ENCODE assay signal across 7 cellular contexts in the genomic region with DNA sequence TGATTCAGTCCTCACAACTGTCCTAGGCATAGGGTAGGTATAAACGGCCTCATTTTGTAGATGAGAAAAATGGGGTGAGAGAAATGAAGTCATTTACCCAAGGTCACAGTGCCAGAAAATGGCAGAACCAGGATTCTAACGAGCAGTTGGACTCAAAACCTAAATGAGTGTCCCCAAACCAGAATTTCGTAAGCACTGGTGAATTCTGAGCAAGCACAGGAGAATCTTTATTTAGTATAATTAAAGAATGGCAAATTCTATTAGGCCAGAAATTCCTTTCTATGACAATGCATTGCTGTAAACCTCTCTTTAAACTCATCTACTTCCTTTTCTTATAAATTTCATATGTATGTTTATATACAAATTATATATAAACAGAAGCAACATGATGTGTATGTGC.
DNase-seq lines count a peak whose midpoint lies in the region; FAIRE-seq and TF ChIP-seq lines count a peak whose summit lies in the region.
"Not testable (repeated sequence)": the region's sequence is repeated elsewhere in the genome, so short reads cannot be mapped to it uniquely, and the experiment has no call there.

No MANE protein-coding gene starts in this region.

- DNase-seq in HFFc6: peak; percentile 16
- DNase-seq in PC-9; astrocyte (ENCODE audit: low read depth); chondrocyte (ENCODE audit: low spot score); mesenchymal stem cell; urothelium cell line (ENCODE audit: low spot score): not testable (repeated sequence)

- H2BK120ac ChIP-seq in mesenchymal stem cell (ENCODE audit: low read depth, low read length): not testable (repeated sequence)

- H3K27ac ChIP-seq in ACC112 (ENCODE audit: low read depth, low read length): peak overlapping the region; percentile 94
- H3K27ac ChIP-seq in PC-9; astrocyte (ENCODE audit: low read depth, low read length); mesenchymal stem cell (ENCODE audit: low read length, poor library complexity, severe bottlenecking): not testable (repeated sequence)

- H4K91ac ChIP-seq in mesenchymal stem cell (ENCODE audit: low read length): not testable (repeated sequence)

- BruUV-seq in PC-9 (replicated peaks; lab: Mats Ljungman, UMichigan): not testable (repeated sequence)

- H4K20me1 ChIP-seq in PC-9 (ENCODE audit: insufficient read depth); astrocyte (ENCODE audit: insufficient read depth, low read length): not testable (repeated sequence)

- not testable (repeated sequence) for H3K4ac ChIP-seq in mesenchymal stem cell (ENCODE audit: low read depth in 1 of 2, low read length in 2 of 2)

- WGBS in mesenchymal stem cell: 92% methylated on average over 3 of the region's 3 CpGs

- not testable (repeated sequence) for H3K9ac ChIP-seq in astrocyte (ENCODE audit: low read length)
- H3K9ac ChIP-seq in mesenchymal stem cell (ENCODE audit: low read length): peak overlapping the region; percentile 0

- H2BK5ac ChIP-seq in mesenchymal stem cell (ENCODE audit: low read depth, low read length, poor library complexity, severe bottlenecking): not testable (repeated sequence)

- H3K27ac Mint-ChIP-seq in HFFc6 (peak overlapping the region; percentile 77), chondrocyte (ENCODE audit: unreplicated experiment) (peak overlapping the region; percentile 57)
- not testable (repeated sequence) for H3K27ac Mint-ChIP-seq in astrocyte (ENCODE audit: unreplicated experiment)

- H3K9me3 ChIP-seq in PC-9 (ENCODE audit: insufficient read depth, low read depth); astrocyte (ENCODE audit: insufficient read depth, low read depth, low read length); mesenchymal stem cell (ENCODE audit: control insufficient read depth, low read length): not testable (repeated sequence)

- H4K8ac ChIP-seq in mesenchymal stem cell (ENCODE audit: low read length): not testable (repeated sequence)

- not testable (repeated sequence) for H3K27me3 Mint-ChIP-seq in HFFc6 (ENCODE audit: insufficient read depth); astrocyte (ENCODE audit: low read depth, unreplicated experiment); chondrocyte (ENCODE audit: low read depth)

- peak overlapping the region; percentile 35; the same call in 1 of the 2 replicates for H3K4me3 ChIP-seq in ACC112 (ENCODE audit: low read depth, low read length)
- not testable (repeated sequence) for H3K4me3 ChIP-seq in PC-9; astrocyte (ENCODE audit: insufficient read depth, low read depth, low read length); mesenchymal stem cell (ENCODE audit: insufficient read depth in 1 of 2, low read depth in 1 of 2, low read length in 2 of 2)

- TF ChIP-seq CTCF in HFFc6 (IDR thresholded peaks at IDR 0.05); PC-9 (conservative IDR thresholded peaks at IDR 0.05); astrocyte (IDR thresholded peaks at IDR 0.05; ENCODE audit: insufficient read depth, low read depth, low read length); chondrocyte (IDR thresholded peaks at IDR 0.05): not testable (repeated sequence)

- H3K79me2 ChIP-seq in ACC112 (ENCODE audit: control insufficient read depth, insufficient read depth, low read length, unreplicated experiment); PC-9 (ENCODE audit: low read depth); astrocyte (ENCODE audit: insufficient read depth, low read length): not testable (repeated sequence)

- not testable (repeated sequence) for H3K4me2 ChIP-seq in PC-9; astrocyte (ENCODE audit: low read length); mesenchymal stem cell (ENCODE audit: low read length, poor library complexity, severe bottlenecking)

- H2AFZ ChIP-seq in ACC112 (ENCODE audit: low read length, unreplicated experiment) (peak overlapping the region; percentile 86), PC-9 (0 out of 2 replicates have a peak overlapping the region, but pooled peaks have one; percentile 14)
- H2AFZ ChIP-seq in astrocyte (ENCODE audit: low read depth, low read length); mesenchymal stem cell (ENCODE audit: low read depth, low read length): not testable (repeated sequence)

- not testable (repeated sequence) for H3F3A ChIP-seq in PC-9 (ENCODE audit: insufficient read depth, low read depth)

- not testable (repeated sequence) for H3K36me3 ChIP-seq in ACC112 (ENCODE audit: insufficient read depth, low read length); PC-9 (ENCODE audit: low read depth); astrocyte (ENCODE audit: insufficient read depth, low read length); mesenchymal stem cell (ENCODE audit: control insufficient read depth in 1 of 2, insufficient read depth in 2 of 2, low read depth in 1 of 2, low read length in 2 of 2)

- H3K9me2 ChIP-seq in PC-9 (ENCODE audit: insufficient read depth): not testable (repeated sequence)

- not testable (repeated sequence) for H2AK5ac ChIP-seq in mesenchymal stem cell (ENCODE audit: low read length, severe bottlenecking)

- H2BK15ac ChIP-seq in mesenchymal stem cell (ENCODE audit: low read depth, poor library complexity, severe bottlenecking): not testable (repeated sequence)

- H3K9me3 Mint-ChIP-seq in HFFc6; astrocyte (ENCODE audit: unreplicated experiment); chondrocyte (ENCODE audit: low read depth): not testable (repeated sequence)

- not testable (repeated sequence) for H3K79me1 ChIP-seq in mesenchymal stem cell (replicated peaks; ENCODE audit: low read length, poor library complexity, severe bottlenecking)

- not testable (repeated sequence) for H3K14ac ChIP-seq in mesenchymal stem cell (ENCODE audit: low read length in 2 of 2)

- H3K18ac ChIP-seq in mesenchymal stem cell (ENCODE audit: low read depth in 1 of 2, low read length in 2 of 2): not testable (repeated sequence)

- CTCF ChIA-PET in PC-9 (lab: Charles Lee): not testable (repeated sequence)

- H3K36me3 Mint-ChIP-seq in HFFc6 (ENCODE audit: low read depth); astrocyte (ENCODE audit: low read depth, unreplicated experiment); chondrocyte (ENCODE audit: low read depth): not testable (repeated sequence)

- intact Hi-C loops in PC-9 (cut with micrococcal nuclease; ENCODE audit: unreplicated experiment): not testable (repeated sequence)

- peaks cover 66% of the 10 kb centered on the region for H3K4me1 Mint-ChIP-seq in HFFc6 (ENCODE audit: low read depth)
- H3K4me1 Mint-ChIP-seq in astrocyte (ENCODE audit: low read depth, unreplicated experiment): not testable (repeated sequence)
- H3K4me1 Mint-ChIP-seq in chondrocyte (ENCODE audit: low read depth): peaks cover 14% of the 10 kb centered on the region

- H3K27me3 ChIP-seq in ACC112 (ENCODE audit: insufficient read depth, low read length); PC-9 (ENCODE audit: insufficient read depth, low read depth); astrocyte (ENCODE audit: insufficient read depth, low read length); mesenchymal stem cell (ENCODE audit: control insufficient read depth in 1 of 2, insufficient read depth in 1 of 2, low read length in 2 of 2): not testable (repeated sequence)

- peak overlapping the region; percentile 52 for H3K4me3 Mint-ChIP-seq in HFFc6
- not testable (repeated sequence) for H3K4me3 Mint-ChIP-seq in astrocyte (ENCODE audit: unreplicated experiment); chondrocyte (ENCODE audit: unreplicated experiment)

- not testable (repeated sequence) for H2BK12ac ChIP-seq in mesenchymal stem cell (ENCODE audit: low read length in 2 of 2)

- H3K4me1 ChIP-seq in ACC112 (ENCODE audit: control insufficient read depth, insufficient read depth, low read length, unreplicated experiment): peaks cover 28% of the 10 kb centered on the region
- not testable (repeated sequence) for H3K4me1 ChIP-seq in PC-9 (replicated peaks; ENCODE audit: insufficient read depth); astrocyte (ENCODE audit: insufficient read depth, low read length); mesenchymal stem cell (ENCODE audit: control insufficient read depth, insufficient read depth, low read depth, low read length)

- FAIRE-seq in astrocyte (lab: Jason Lieb, UNC): peak; percentile 37
- peak; percentile 35 for FAIRE-seq in urothelium cell line (lab: Jason Lieb, UNC)

- POLR2A ChIA-PET in PC-9 (lab: Charles Lee; ENCODE audit: unreplicated experiment): not testable (repeated sequence)

- H3K23ac ChIP-seq in mesenchymal stem cell (ENCODE audit: low read length in 2 of 2): not testable (repeated sequence)
